Comparison of ENCODE assay signal across 9 cellular contexts in the genomic region with DNA sequence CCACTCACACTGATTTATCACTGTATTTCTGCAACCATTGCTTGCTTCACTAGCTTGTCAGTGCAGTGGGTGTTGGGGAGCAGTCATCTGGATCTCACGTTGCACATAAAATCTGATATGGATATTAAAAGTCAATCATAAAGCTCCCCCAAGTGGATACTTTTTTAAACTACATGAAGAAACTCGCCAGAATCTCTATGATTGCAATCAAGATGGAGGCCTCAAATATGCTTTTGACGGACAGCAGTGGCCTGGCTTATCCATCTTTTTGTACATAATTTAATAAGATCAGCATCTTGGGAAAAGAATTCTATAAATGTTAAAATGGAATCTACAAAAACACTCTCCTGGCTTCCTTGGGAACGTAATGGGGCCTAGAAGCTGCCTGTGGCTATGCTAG.
DNase-seq lines count a peak whose midpoint lies in the region; ATAC-seq and TF ChIP-seq lines count a peak whose summit lies in the region.
"Had no signal": no experiment of that assay in that cellular context is flagged by ENCODE, and none has a peak within 500 bp of the region (broad histone marks: within the 10 kb centered on the region; RNA-seq: fewer than 3 reads in every experiment).

No MANE protein-coding gene starts in this region.

- no peak for ATAC-seq in HG03460 (IDR thresholded peaks at IDR 0.05; ENCODE audit: unreplicated experiment)
- ATAC-seq in mucosa of descending colon = no peak
- ATAC-seq in HG03565 (IDR thresholded peaks at IDR 0.05; ENCODE audit: unreplicated experiment) = no peak

- no peaks in the 10 kb centered on the region for H3K36me3 Mint-ChIP-seq in brain
- no peaks in the 10 kb centered on the region for H3K36me3 Mint-ChIP-seq in neural crest cell (ENCODE audit: low read depth)
- H3K36me3 Mint-ChIP-seq: activated naive CD4-positive, alpha-beta T cell treated with anti-CD3 and anti-CD28 coated beads, Interleukin-2, amount 50 U/mL, for 24 hours had no signal

- H3K9me3 ChIP-seq in mucosa of descending colon = no peaks in the 10 kb centered on the region

- TF ChIP-seq CTCF in GM12864 (IDR thresholded peaks at IDR 0.05; ENCODE audit: low read depth, low read length, missing control alignments) (peak; percentile 21), brain (conservative IDR thresholded peaks at IDR 0.05) (peak; percentile 63 to 73), neural crest cell (conservative IDR thresholded peaks at IDR 0.05) (peak; percentile 57), mucosa of descending colon (IDR thresholded peaks at IDR 0.05) (no peak)

- no peaks in the 10 kb centered on the region for H3K4me1 ChIP-seq in mucosa of descending colon (ENCODE audit: low read depth)

- intact Hi-C loops in mucosa of descending colon (cut with DNase I, micrococcal nuclease) = no loop called here

- DNase-seq in 8988T (peak; percentile 23), GM12864 (ENCODE audit: low read depth) (no peak), NCI-H2081 treated with DMSO at 0.1 percent for 48 hours (lab: John Stamatoyannopoulos, UW) (peak; percentile 57), neural crest cell (ENCODE audit: low read depth, low spot score) (no peak), mucosa of descending colon (no peak)

- H3K9me3 Mint-ChIP-seq in brain (peaks cover 0 to 2% (median 0%) of the 10 kb centered on the region in 5 experiments), neural crest cell (no peaks in the 10 kb centered on the region)
- H3K9me3 Mint-ChIP-seq: activated naive CD4-positive, alpha-beta T cell treated with anti-CD3 and anti-CD28 coated beads, Interleukin-2, amount 50 U/mL, for 24 hours had no signal

- no peak overlapping the region for H3K4me3 Mint-ChIP-seq in brain
- H3K4me3 Mint-ChIP-seq in neural crest cell = no peak overlapping the region
- H3K4me3 Mint-ChIP-seq: activated naive CD4-positive, alpha-beta T cell treated with anti-CD3 and anti-CD28 coated beads, Interleukin-2, amount 50 U/mL, for 24 hours had no signal

- H3K27me3 Mint-ChIP-seq in brain = no peaks in the 10 kb centered on the region
- no peaks in the 10 kb centered on the region for H3K27me3 Mint-ChIP-seq in neural crest cell (ENCODE audit: low read depth)
- H3K27me3 Mint-ChIP-seq: activated naive CD4-positive, alpha-beta T cell treated with anti-CD3 and anti-CD28 coated beads, Interleukin-2, amount 50 U/mL, for 24 hours had no signal

- H3K27ac Mint-ChIP-seq in brain (peak overlapping the region in 3 of 5 experiments; percentile 17 to 44 (median 30)), neural crest cell (ENCODE audit: unreplicated experiment) (no peak overlapping the region)
- H3K27ac Mint-ChIP-seq: activated naive CD4-positive, alpha-beta T cell treated with anti-CD3 and anti-CD28 coated beads, Interleukin-2, amount 50 U/mL, for 24 hours had no signal

- H3K4me1 Mint-ChIP-seq in brain = peaks cover 24% of the 10 kb centered on the region
- H3K4me1 Mint-ChIP-seq in neural crest cell = no peaks in the 10 kb centered on the region
- H3K4me1 Mint-ChIP-seq: activated naive CD4-positive, alpha-beta T cell treated with anti-CD3 and anti-CD28 coated beads, Interleukin-2, amount 50 U/mL, for 24 hours had no signal

- no peaks in the 10 kb centered on the region for H3K36me3 ChIP-seq in mucosa of descending colon (ENCODE audit: low read depth)

- no peak overlapping the region for H3K4me3 ChIP-seq in GM12864 (ENCODE audit: low read depth, low read length)
- no peak overlapping the region for H3K4me3 ChIP-seq in mucosa of descending colon

Comparison
In these comparisons a context has a peak if more than half of its experiments do, and no peak if none do; other contexts are left out.
1. DNase-seq: peak in 8988T (single experiment) and NCI-H2081 treated with DMSO at 0.1 percent for 48 hours (single experiment); none in GM12864 (single experiment), neural crest cell (single experiment) and mucosa of descending colon (0 of 3).